Comparison of ENCODE assay signal across 1 cellular context in genomic region chr22:24153353-24153752, GRCh38.
TF ChIP-seq lines count a peak whose summit lies in the region.

No MANE protein-coding gene starts in this region.

TF ChIP-seq in HEK293, 187 proteins besides CTCF, POLR2A, EP300 and RAD21 (continued from another document):
- TF ChIP-seq PRDM10 (tag by site-specific recombination; IDR thresholded peaks at IDR 0.05) (no peak), ZNF529 (tag by site-specific recombination; IDR thresholded peaks at IDR 0.05; ENCODE audit: insufficient replicate concordance) (no peak), ZNF214 (tag by site-specific recombination; IDR thresholded peaks at IDR 0.05; ENCODE audit: borderline replicate concordance) (no peak), ZNF18 (tag by site-specific recombination; IDR thresholded peaks at IDR 0.05) (no peak), ZNF423 (tag by site-specific recombination; IDR thresholded peaks at IDR 0.05) (no peak), ZNF558 (tag by site-specific recombination; IDR thresholded peaks at IDR 0.05) (no peak), SALL2 (tag by site-specific recombination; IDR thresholded peaks at IDR 0.05; ENCODE audit: borderline replicate concordance) (no peak), GLIS1 (tag by site-specific recombination; IDR thresholded peaks at IDR 0.05) (peak; percentile 84)
TF ChIP-seq in HEK293: peak in this region for 2.
